12 cellular contexts compared by ENCODE assay signal in genomic region chr11:105861225-105861624, GRCh38.
DNase-seq lines count a peak whose midpoint lies in the region; ATAC-seq and TF ChIP-seq lines count a peak whose summit lies in the region.
"Had no signal": no experiment of that assay in that cellular context is flagged by ENCODE, and none has a peak within 500 bp of the region (broad histone marks: within the 10 kb centered on the region; RNA-seq: fewer than 3 reads in every experiment).

No MANE protein-coding gene starts in this region.

- TF ChIP-seq CTCF in VCaP (conservative IDR thresholded peaks at IDR 0.05): peak; percentile 71

- peak; percentile 37 for DNase-seq in DMS53 (lab: John Stamatoyannopoulos, UW)
- peak; percentile 8 for DNase-seq in kidney tubule cell (ENCODE audit: low spot score)
- DNase-seq in NCI-H1048 (lab: John Stamatoyannopoulos, UW): no peak
- DNase-seq: activated naive CD8-positive, alpha-beta T cell treated with anti-CD3 and anti-CD28 coated beads, Interleukin-2, amount 50 U/mL, for 24 hours; effector CD8-positive, alpha-beta T cell; Kasumi-1; mucosa of descending colon; upper lobe of left lung had no signal

- TF ChIP-seq EP300 in Ishikawa (IDR thresholded peaks at IDR 0.05; ENCODE audit: borderline replicate concordance): no peak

- H3K27ac ChIP-seq in VCaP: no peak overlapping the region
- H3K27ac ChIP-seq: upper lobe of left lung had no signal

- ATAC-seq in HG02973 (IDR thresholded peaks at IDR 0.05; ENCODE audit: unreplicated experiment) (no peak), HG02678 (IDR thresholded peaks at IDR 0.05; ENCODE audit: unreplicated experiment) (no peak)
- ATAC-seq: activated naive CD8-positive, alpha-beta T cell treated with anti-CD3 and anti-CD28 coated beads, Interleukin-2, amount 50 U/mL, for 24 hours; mucosa of descending colon had no signal

- TF ChIP-seq RAD21 in Ishikawa (IDR thresholded peaks at IDR 0.05; ENCODE audit: low read depth): peak; percentile 49

TF ChIP-seq in Ishikawa, 13 proteins besides CTCF, POLR2A, EP300 and RAD21:
- TF ChIP-seq CREB1 (IDR thresholded peaks at IDR 0.05; ENCODE audit: low read depth) (no peak), TAF1 (IDR thresholded peaks at IDR 0.05; ENCODE audit: low read depth) (no peak), YY1 (IDR thresholded peaks at IDR 0.05; ENCODE audit: low read depth) (no peak)
TF ChIP-seq in Ishikawa: peak in this region for 0.
